Comparison of ENCODE assay signal across 25 cellular contexts in genomic region chr7:42064534-42064933, GRCh38.
"Had no signal": no experiment of that assay in that cellular context is flagged by ENCODE, and none has a peak within 500 bp of the region (broad histone marks: within the 10 kb centered on the region; RNA-seq: fewer than 3 reads in every experiment).

No MANE protein-coding gene starts in this region.

- H3K9me3 ChIP-seq: esophagus squamous epithelium, lower lobe of right lung, mucosa of descending colon, neutrophil, right lobe of liver, suprapubic skin, transverse colon, upper lobe of right lung, vagina had no signal

- H3K4me3 Mint-ChIP-seq: effector memory CD8-positive, alpha-beta T cell; naive B cell; natural killer cell treated with Interleukin-12 subunit alpha and Interleukin-12 subunit beta and Interleukin-15 and Interleukin-18, amount 100 ng/mL, for 72 hours; stimulated activated naive CD8-positive, alpha-beta T cell treated with anti-CD3 and anti-CD28 coated beads, Interleukin-15, amount 100 ng/mL, for 72 hours had no signal

- H3K4me3 ChIP-seq: esophagus squamous epithelium, lower lobe of right lung, mucosa of descending colon, right lobe of liver, smooth muscle cell, suprapubic skin, transverse colon, upper lobe of right lung, vagina had no signal

- H3K36me3 Mint-ChIP-seq: naive B cell; natural killer cell treated with Interleukin-12 subunit alpha and Interleukin-12 subunit beta and Interleukin-15 and Interleukin-18, amount 100 ng/mL, for 72 hours had no signal

- ATAC-seq: effector memory CD8-positive, alpha-beta T cell; left ventricle myocardium superior; lower lobe of right lung; mucosa of descending colon; natural killer cell treated with Interleukin-12 subunit alpha and Interleukin-12 subunit beta and Interleukin-15 and Interleukin-18, amount 100 ng/mL, for 72 hours; right lobe of liver; stimulated activated naive CD8-positive, alpha-beta T cell treated with anti-CD3 and anti-CD28 coated beads, Interleukin-15, amount 100 ng/mL, for 72 hours; upper lobe of right lung had no signal

- H3K27ac ChIP-seq: esophagus squamous epithelium, lower lobe of right lung, neutrophil, parathyroid adenoma, right lobe of liver, suprapubic skin, transverse colon, upper lobe of right lung, vagina had no signal

- H3K27me3 ChIP-seq: esophagus squamous epithelium, neutrophil, right lobe of liver, suprapubic skin, transverse colon, upper lobe of right lung, vagina had no signal

- DNase-seq: cortex of kidney; effector memory CD8-positive, alpha-beta T cell; erythroblast; esophagus squamous epithelium; hypothalamus; left ventricle myocardium superior; lower lobe of right lung; mucosa of descending colon; naive B cell; right lobe of liver; stimulated activated CD4-positive, alpha-beta T cell treated with anti-CD3 and anti-CD28 coated beads, Interleukin-12 subunit alpha, Interleukin-12 subunit beta, amount 100 ng/mL, for 4 hours; stimulated activated CD4-positive, alpha-beta T cell treated with anti-CD3 and anti-CD28 coated beads, Interleukin-1b, Interleukin-23, amount 100 ng/mL, for 48 hours; stimulated activated CD4-positive, alpha-beta T cell treated with anti-CD3 and anti-CD28 coated beads, Interleukin-4, amount 100 ng/mL, for 1 hour; stimulated activated CD8-positive, alpha-beta memory T cell treated with anti-CD3 and anti-CD28 coated beads, Interleukin-4, amount 100 ng/mL, for 48 hours; stimulated activated naive CD4-positive, alpha-beta T cell; stimulated activated naive CD8-positive, alpha-beta T cell treated with anti-CD3 and anti-CD28 coated beads, Interleukin-15, amount 100 ng/mL, for 72 hours; transverse colon; upper lobe of right lung had no signal

- H3K4me1 Mint-ChIP-seq: naive B cell; stimulated activated naive CD8-positive, alpha-beta T cell treated with anti-CD3 and anti-CD28 coated beads, Interleukin-15, amount 100 ng/mL, for 72 hours had no signal

- H3K9me3 Mint-ChIP-seq: effector memory CD8-positive, alpha-beta T cell; naive B cell; natural killer cell treated with Interleukin-12 subunit alpha and Interleukin-12 subunit beta and Interleukin-15 and Interleukin-18, amount 100 ng/mL, for 72 hours; stimulated activated naive CD8-positive, alpha-beta T cell treated with anti-CD3 and anti-CD28 coated beads, Interleukin-15, amount 100 ng/mL, for 72 hours had no signal

- H3K4me1 ChIP-seq: lower lobe of right lung, parathyroid adenoma, right lobe of liver, transverse colon, upper lobe of right lung had no signal

- H3K36me3 ChIP-seq: esophagus squamous epithelium, lower lobe of right lung, neutrophil, right lobe of liver, suprapubic skin, transverse colon, upper lobe of right lung, vagina had no signal

- H3K27ac Mint-ChIP-seq: effector memory CD8-positive, alpha-beta T cell; naive B cell; natural killer cell treated with Interleukin-12 subunit alpha and Interleukin-12 subunit beta and Interleukin-15 and Interleukin-18, amount 100 ng/mL, for 72 hours; progenitor cell of endocrine pancreas; stimulated activated naive CD8-positive, alpha-beta T cell treated with anti-CD3 and anti-CD28 coated beads, Interleukin-15, amount 100 ng/mL, for 72 hours had no signal

- H3K27me3 Mint-ChIP-seq: effector memory CD8-positive, alpha-beta T cell; natural killer cell treated with Interleukin-12 subunit alpha and Interleukin-12 subunit beta and Interleukin-15 and Interleukin-18, amount 100 ng/mL, for 72 hours had no signal
